8 cellular contexts compared by ENCODE assay signal in genomic region chr2:65265090-65266045, GRCh38.
DNase-seq lines count a peak whose midpoint lies in the region; ATAC-seq and TF ChIP-seq lines count a peak whose summit lies in the region.

No MANE protein-coding gene starts in this region.

- H3K9me3 Mint-ChIP-seq in activated T-cell treated with anti-CD3 and anti-CD28 coated beads, Interleukin-2, amount 50 U/mL, for 24 hours = no peaks in the 10 kb centered on the region
- H3K9me3 Mint-ChIP-seq in nephron = no peaks in the 10 kb centered on the region

- peak overlapping the region; percentile 41 for H3K27ac Mint-ChIP-seq in activated T-cell treated with anti-CD3 and anti-CD28 coated beads, Interleukin-2, amount 50 U/mL, for 24 hours
- peak overlapping the region in 1 of 3 experiments; percentile 21 for H3K27ac Mint-ChIP-seq in nephron

- H3K4me1 Mint-ChIP-seq in activated T-cell treated with anti-CD3 and anti-CD28 coated beads, Interleukin-2, amount 50 U/mL, for 24 hours (ENCODE audit: low read depth) = peaks cover 19% of the 10 kb centered on the region
- peaks cover 34% of the 10 kb centered on the region for H3K4me1 Mint-ChIP-seq in nephron

- no peak overlapping the region for H3K4me3 Mint-ChIP-seq in activated T-cell treated with anti-CD3 and anti-CD28 coated beads, Interleukin-2, amount 50 U/mL, for 24 hours
- H3K4me3 Mint-ChIP-seq in nephron = no peak overlapping the region

- ATAC-seq in GM21529 (IDR thresholded peaks at IDR 0.05; ENCODE audit: unreplicated experiment) (no peak), GM21786 (IDR thresholded peaks at IDR 0.05; ENCODE audit: unreplicated experiment) (no peak)

- H3K36me3 Mint-ChIP-seq in activated T-cell treated with anti-CD3 and anti-CD28 coated beads, Interleukin-2, amount 50 U/mL, for 24 hours (ENCODE audit: low read depth) = peaks cover 89% of the 10 kb centered on the region
- peaks cover 40% of the 10 kb centered on the region for H3K36me3 Mint-ChIP-seq in nephron (ENCODE audit: low read depth)

- H3K4me3 ChIP-seq in fibroblast of pulmonary artery (replicated peaks; ENCODE audit: low read depth, low read length) = no peak overlapping the region

- no peak for DNase-seq in activated T-cell treated with anti-CD3 and anti-CD28 coated beads, Interleukin-2, amount 50 U/mL, for 24 hours
- DNase-seq in activated T-cell treated with anti-CD3 and anti-CD28 coated beads for 4 hours (no peak), NCI-H1048 (lab: John Stamatoyannopoulos, UW) (peak; percentile 51), SW 1271 (lab: John Stamatoyannopoulos, UW) (peak; percentile 15 to 72), fibroblast of pulmonary artery (ENCODE audit: low read depth) (peak; percentile 93)

- H3K27me3 Mint-ChIP-seq in activated T-cell treated with anti-CD3 and anti-CD28 coated beads, Interleukin-2, amount 50 U/mL, for 24 hours = no peaks in the 10 kb centered on the region
- H3K27me3 Mint-ChIP-seq in nephron (ENCODE audit: low read depth) = no peaks in the 10 kb centered on the region

- peak; percentile 64 for TF ChIP-seq CTCF in fibroblast of pulmonary artery (IDR thresholded peaks at IDR 0.05; ENCODE audit: low read length, missing control alignments)
- TF ChIP-seq CTCF in nephron (IDR thresholded peaks at IDR 0.05; ENCODE audit: unreplicated experiment in 3 of 3) = peak; percentile 70 to 77 (median 77)

Comparison
In these comparisons a context has a peak if more than half of its experiments do, and no peak if none do; other contexts are left out.
1. DNase-seq: peak in NCI-H1048 (single experiment), SW 1271 (2 of 2) and fibroblast of pulmonary artery (single experiment); none in activated T-cell treated with anti-CD3 and anti-CD28 coated beads, Interleukin-2, amount 50 U/mL, for 24 hours (single experiment) and activated T-cell treated with anti-CD3 and anti-CD28 coated beads for 4 hours (single experiment).